8 cellular contexts compared by ENCODE assay signal in the genomic region with DNA sequence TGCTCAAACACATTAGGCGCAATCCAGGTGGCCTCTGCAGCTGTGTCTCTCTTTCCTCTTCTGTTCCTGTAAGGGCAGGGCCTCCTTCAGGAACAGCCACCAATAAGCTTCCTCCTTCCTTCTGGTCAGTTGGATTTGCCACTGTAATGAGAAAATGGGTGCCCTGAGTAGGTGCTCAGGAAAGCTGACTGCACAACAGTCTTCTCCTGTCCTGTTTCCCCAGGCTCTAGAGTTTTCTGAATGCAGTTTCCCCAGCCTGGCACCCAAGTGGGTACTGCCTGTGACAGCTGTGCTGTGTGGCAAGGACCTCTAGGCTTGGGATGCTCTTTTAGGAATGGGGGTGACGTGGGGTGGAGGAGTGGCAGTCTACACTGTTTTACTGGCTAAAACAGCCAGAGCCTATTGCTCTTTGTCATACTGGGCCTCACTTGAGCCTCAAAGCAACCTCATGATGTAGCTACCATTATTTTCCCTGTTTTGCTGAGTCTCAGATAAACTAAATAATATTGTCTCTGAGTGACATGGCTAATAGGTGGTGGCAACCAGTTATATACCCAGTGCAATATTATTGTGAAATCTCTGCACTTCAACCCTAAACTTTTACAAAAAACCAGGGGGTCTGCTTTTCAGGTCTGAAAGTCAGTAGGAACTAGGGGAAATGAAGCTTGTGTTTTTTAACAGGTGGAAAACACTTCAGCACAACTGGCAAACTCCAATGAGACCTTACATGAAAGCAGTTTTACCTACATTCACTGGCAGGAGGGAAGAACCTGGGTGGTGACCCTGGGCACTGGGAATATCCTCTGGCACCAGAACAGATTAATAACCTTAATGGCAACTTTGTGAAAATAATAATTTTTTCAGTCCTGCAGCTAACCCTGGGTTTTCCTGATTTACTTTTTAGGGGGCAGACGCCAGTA. TPM values are rescaled to one million over a fixed set of nuclear protein-coding genes. Genes with fewer than 3 reads are reported as not detected.
A peak's percentile ranks its signal among the peaks of the same experiment; 100 is the strongest.
DNase-seq lines count a peak whose midpoint lies in the region; ATAC-seq and TF ChIP-seq lines count a peak whose summit lies in the region.

No MANE protein-coding gene starts in this region.

- peak overlapping the region; percentile 89 for H3K4me2 ChIP-seq in mesenchymal stem cell (ENCODE audit: low read length, poor library complexity, severe bottlenecking)

- H3K4ac ChIP-seq in mesenchymal stem cell (ENCODE audit: low read depth in 1 of 2, low read length in 2 of 2), result peak overlapping the region in 1 of 2 experiments; percentile 19

- H2BK120ac ChIP-seq in mesenchymal stem cell (ENCODE audit: low read depth, low read length), result peak overlapping the region; percentile 15

- peaks cover 0 to 23% of the 10 kb centered on the region in 2 donors for H3K4me1 ChIP-seq in right atrium auricular region
- H3K4me1 ChIP-seq in mesenchymal stem cell (ENCODE audit: control insufficient read depth, insufficient read depth, low read depth, low read length), result peaks cover 5% of the 10 kb centered on the region
- H3K4me1 ChIP-seq in upper lobe of right lung, result peaks cover 4% of the 10 kb centered on the region

- H3K9me3 ChIP-seq in right atrium auricular region (no peaks in the 10 kb centered on the region), mesenchymal stem cell (ENCODE audit: control insufficient read depth, low read length) (no peaks in the 10 kb centered on the region), upper lobe of right lung (no peaks in the 10 kb centered on the region)

- no peak overlapping the region for H3K14ac ChIP-seq in mesenchymal stem cell (ENCODE audit: low read length in 2 of 2)

- peak overlapping the region; percentile 58 for H2AK5ac ChIP-seq in mesenchymal stem cell (ENCODE audit: low read length, severe bottlenecking)

- peak overlapping the region in 1 of 2 experiments; percentile 28 for H3K18ac ChIP-seq in mesenchymal stem cell (ENCODE audit: low read depth in 1 of 2, low read length in 2 of 2)

- no peaks in the 10 kb centered on the region for H3K27me3 ChIP-seq in right atrium auricular region
- no peaks in the 10 kb centered on the region for H3K27me3 ChIP-seq in mesenchymal stem cell (ENCODE audit: control insufficient read depth in 1 of 2, insufficient read depth in 1 of 2, low read length in 2 of 2)
- no peaks in the 10 kb centered on the region for H3K27me3 ChIP-seq in upper lobe of right lung

- H4K8ac ChIP-seq in mesenchymal stem cell (ENCODE audit: low read length), result no peak overlapping the region

- DNase-seq in right atrium auricular region (ENCODE audit: low spot score), result no peak
- no peak for DNase-seq in left cardiac atrium
- DNase-seq in cardiac fibroblast (ENCODE audit: low read depth in 2 of 2), result peak; percentile 62 to 82
- DNase-seq in mesenchymal stem cell, result peak; percentile 45
- no peak for DNase-seq in upper lobe of right lung
- no peak for DNase-seq in effector CD4-positive, alpha-beta T cell
- no peak for DNase-seq in GF-D8 (lab: John Stamatoyannopoulos, UW)

- peak overlapping the region; percentile 99 for H3K9ac ChIP-seq in mesenchymal stem cell (ENCODE audit: low read length)

- WGBS in mesenchymal stem cell, result 91% methylated on average over 3 of the region's 3 CpGs

- TF ChIP-seq CTCF in right atrium auricular region (IDR thresholded peaks at IDR 0.05), result no peak
- no peak for TF ChIP-seq CTCF in cardiac fibroblast (IDR thresholded peaks at IDR 0.05; ENCODE audit: low read depth, low read length)
- no peak for TF ChIP-seq CTCF in upper lobe of right lung (IDR thresholded peaks at IDR 0.05)

- H3K27ac ChIP-seq in right atrium auricular region (peak overlapping the region; percentile 74 to 77), mesenchymal stem cell (ENCODE audit: low read length, poor library complexity, severe bottlenecking) (no peak overlapping the region), upper lobe of right lung (peak overlapping the region; percentile 84)

- no peaks in the 10 kb centered on the region for H3K36me3 ChIP-seq in right atrium auricular region
- no peaks in the 10 kb centered on the region for H3K36me3 ChIP-seq in mesenchymal stem cell (ENCODE audit: control insufficient read depth in 1 of 2, insufficient read depth in 2 of 2, low read depth in 1 of 2, low read length in 2 of 2)
- H3K36me3 ChIP-seq in upper lobe of right lung, result no peaks in the 10 kb centered on the region

- H3K79me1 ChIP-seq in mesenchymal stem cell (replicated peaks; ENCODE audit: low read length, poor library complexity, severe bottlenecking), result no peaks in the 10 kb centered on the region

- H3K4me3 ChIP-seq in right atrium auricular region (peak overlapping the region; percentile 51 to 55), cardiac fibroblast (replicated peaks in 1 of 2; ENCODE audit: low read depth in 2 of 2, low read length in 2 of 2) (peak overlapping the region; percentile 70 to 74), mesenchymal stem cell (ENCODE audit: insufficient read depth in 1 of 2, low read depth in 1 of 2, low read length in 2 of 2) (peak overlapping the region in 1 of 2 experiments; percentile 94), upper lobe of right lung (peak overlapping the region; percentile 63)

- H4K91ac ChIP-seq in mesenchymal stem cell (ENCODE audit: low read length), result no peak overlapping the region

- H2BK15ac ChIP-seq in mesenchymal stem cell (ENCODE audit: low read depth, poor library complexity, severe bottlenecking), result no peak overlapping the region

- intact Hi-C loops in left cardiac atrium (cut with DNase I), result no loop called here
- intact Hi-C loops in upper lobe of right lung (cut with DNase I), result no loop called here

- H3K23ac ChIP-seq in mesenchymal stem cell (ENCODE audit: low read length in 2 of 2), result no peak overlapping the region

- H2AFZ ChIP-seq in mesenchymal stem cell (ENCODE audit: low read depth, low read length), result no peak overlapping the region

- H2BK12ac ChIP-seq in mesenchymal stem cell (ENCODE audit: low read length in 2 of 2), result peak overlapping the region in 1 of 2 experiments; percentile 7

- ATAC-seq in left cardiac atrium, result no peak
- peak; percentile 3 for ATAC-seq in upper lobe of right lung
- no peak for ATAC-seq in HG03159 (IDR thresholded peaks at IDR 0.05; ENCODE audit: unreplicated experiment)

- H2BK5ac ChIP-seq in mesenchymal stem cell (ENCODE audit: low read depth, low read length, poor library complexity, severe bottlenecking), result no peak overlapping the region

RNA-seq across cellular contexts. Expression of gene CXCL2, which starts 1.1 kb away (rescaled TPM):
- total RNA-seq in right atrium auricular region (10 to 100 TPM; 19.4 to 21.5 TPM), left cardiac atrium (10 to 100 TPM; 26.6 to 33.0 TPM), upper lobe of right lung (51.9 TPM)
- polyA plus RNA-seq in mesenchymal stem cell (2013, experiment 1 of 2), result 33.7 TPM
- 28.7 TPM for polyA plus RNA-seq in mesenchymal stem cell (2013, experiment 2 of 2)

RNA-seq across cellular contexts. Expression of gene CXCL3, which starts 59.4 kb away (rescaled TPM):
- total RNA-seq in right atrium auricular region (under 1 TPM in 1 of 2 donors, not detected in 1; 0.63 TPM), left cardiac atrium (1 to 10 TPM in 1 of 2 donors, under 1 TPM in 1; 0.88 to 1.8 TPM), upper lobe of right lung (9.7 TPM)
- polyA plus RNA-seq in mesenchymal stem cell (2013, experiment 1 of 2), result 3.8 TPM
- 3.3 TPM for polyA plus RNA-seq in mesenchymal stem cell (2013, experiment 2 of 2)

Comparison
In these comparisons a context has a peak if more than half of its experiments do, and no peak if none do; other contexts are left out.
1. DNase-seq: peak in cardiac fibroblast (2 of 2) and mesenchymal stem cell (single experiment); none in right atrium auricular region (single experiment), left cardiac atrium (single experiment), upper lobe of right lung (single experiment), effector CD4-positive, alpha-beta T cell (single experiment) and GF-D8 (single experiment).